In genomic region chr20:63941282-63942060, GRCh38 we compare ENCODE assay signal across 7 cellular contexts. TPM values are rescaled to one million over a fixed set of nuclear protein-coding genes. Genes with fewer than 3 reads are reported as not detected.
DNase-seq lines count a peak whose midpoint lies in the region; FAIRE-seq and TF ChIP-seq lines count a peak whose summit lies in the region.
"Had no signal": no experiment of that assay in that cellular context is flagged by ENCODE, and none has a peak within 500 bp of the region (broad histone marks: within the 10 kb centered on the region; RNA-seq: fewer than 3 reads in every experiment).

No MANE protein-coding gene starts in this region.

- peak; percentile 44 for DNase-seq in SIG-M5 treated with dmso at 0.1 percent for 504 hours (lab: John Stamatoyannopoulos, UW; ENCODE audit: unreplicated experiment)
- DNase-seq in SIG-M5 (lab: John Stamatoyannopoulos, UW) = no peak
- DNase-seq in breast epithelium (ENCODE audit: low spot score in 2 of 2) = no peak
- DNase-seq in small intestine = peak; percentile 51
- DNase-seq in hippocampal formation (lab: John Stamatoyannopoulos, UW) = no peak
- DNase-seq in coronary artery (ENCODE audit: low spot score) = no peak

- H3K27ac ChIP-seq in breast epithelium (peak overlapping the region; percentile 52 to 71), small intestine (ENCODE audit: low read depth in 1 of 2, low read length in 1 of 2) (peak overlapping the region; percentile 86 to 88), coronary artery (peak overlapping the region in 1 of 2 donors; percentile 61)

- WGBS in small intestine, 3 donors = 66 to 81% (median 75%) methylated on average over 32 to 35 of the region's 37 CpGs

- H3K4me1 ChIP-seq in breast epithelium = peaks cover 4 to 7% of the 10 kb centered on the region in 2 donors
- H3K4me1 ChIP-seq in small intestine (ENCODE audit: control insufficient read depth in 2 of 2, insufficient read depth in 1 of 2, low read depth in 1 of 2, low read length in 1 of 2) = no peaks in the 10 kb centered on the region

- TF ChIP-seq CTCF in breast epithelium (IDR thresholded peaks at IDR 0.05) (no peak), coronary artery (IDR thresholded peaks at IDR 0.05) (no peak)

- FAIRE-seq in small intestine (lab: Jason Lieb, UNC) = no peak
- FAIRE-seq: A549 had no signal

- H3K27me3 ChIP-seq in breast epithelium (no peaks in the 10 kb centered on the region), small intestine (ENCODE audit: control insufficient read depth in 2 of 2, insufficient read depth in 2 of 2, low read length in 2 of 2) (no peaks in the 10 kb centered on the region)

- H3K9me3 ChIP-seq in breast epithelium (no peaks in the 10 kb centered on the region), small intestine (ENCODE audit: control insufficient read depth, low read depth) (no peaks in the 10 kb centered on the region)
- H3K9me3 ChIP-seq: A549 had no signal

- H3K4me3 ChIP-seq in breast epithelium (no peak overlapping the region), small intestine (ENCODE audit: low read depth in 1 of 2, low read length in 2 of 2) (no peak overlapping the region), coronary artery (no peak overlapping the region)
- H3K4me3 ChIP-seq: A549 had no signal

- no peak for TF ChIP-seq POLR2A in breast epithelium (IDR thresholded peaks at IDR 0.05)

- H3K36me3 ChIP-seq in breast epithelium (peaks cover 10% of the 10 kb centered on the region), small intestine (ENCODE audit: control insufficient read depth in 2 of 2, insufficient read depth in 2 of 2, low read length in 2 of 2) (peaks cover 12 to 41% of the 10 kb centered on the region in 2 donors)

- intact Hi-C loops in breast epithelium (cut with DNase I; ENCODE audit: low total_unique reads) = no loop called here

RNA-seq across cellular contexts. Expression of gene UCKL1, which starts 14.7 kb away (rescaled TPM):
- total RNA-seq in breast epithelium = 10 to 100 TPM; 24.2 to 44.9 (median 36.3) TPM
- 100 to 1,000 TPM in 1 of 3 donors, 10 to 100 TPM in 2; 47.1 to 131 (median 81.1) TPM for polyA plus RNA-seq in small intestine

RNA-seq across cellular contexts. Expression of gene ZNF512B, which starts 28.3 kb away (rescaled TPM):
- total RNA-seq in breast epithelium = 10 to 100 TPM in 1 of 3 donors, 1 to 10 TPM in 2; 5.8 to 12.7 (median 9.2) TPM
- 1 to 10 TPM; 2.5 to 4.3 (median 3.0) TPM for polyA plus RNA-seq in small intestine

RNA-seq across cellular contexts. Expression of gene SAMD10, which starts 38.0 kb away (rescaled TPM):
- total RNA-seq in breast epithelium = 1 to 10 TPM in 2 of 3 donors, under 1 TPM in 1; 0.96 to 3.3 (median 2.8) TPM
- 1 to 10 TPM; 3.6 to 7.3 (median 5.8) TPM for polyA plus RNA-seq in small intestine
- polyA plus RNA-seq: A549 had no signal

RNA-seq across cellular contexts. Expression of gene PRPF6, which starts 39.5 kb away (rescaled TPM):
- 10 to 100 TPM; 53.9 to 67.5 (median 59.6) TPM for total RNA-seq in breast epithelium
- polyA plus RNA-seq in small intestine = 10 to 100 TPM; 35.3 to 48.6 (median 47.5) TPM

RNA-seq across cellular contexts. Expression of gene DNAJC5, which starts 46.5 kb away (rescaled TPM):
- total RNA-seq in breast epithelium = 10 to 100 TPM; 31.1 to 37.9 (median 37.0) TPM
- polyA plus RNA-seq in small intestine = 10 to 100 TPM; 37.0 to 52.3 (median 43.7) TPM

Comparison
In these comparisons a context has a peak if more than half of its experiments do, and no peak if none do; other contexts are left out.
1. DNase-seq: peak in SIG-M5 treated with dmso at 0.1 percent for 504 hours (single experiment) and small intestine (single experiment); none in SIG-M5 (single experiment), breast epithelium (0 of 2), hippocampal formation (0 of 2) and coronary artery (single experiment).